Comparison of ENCODE assay signal across 8 cellular contexts in the genomic region with DNA sequence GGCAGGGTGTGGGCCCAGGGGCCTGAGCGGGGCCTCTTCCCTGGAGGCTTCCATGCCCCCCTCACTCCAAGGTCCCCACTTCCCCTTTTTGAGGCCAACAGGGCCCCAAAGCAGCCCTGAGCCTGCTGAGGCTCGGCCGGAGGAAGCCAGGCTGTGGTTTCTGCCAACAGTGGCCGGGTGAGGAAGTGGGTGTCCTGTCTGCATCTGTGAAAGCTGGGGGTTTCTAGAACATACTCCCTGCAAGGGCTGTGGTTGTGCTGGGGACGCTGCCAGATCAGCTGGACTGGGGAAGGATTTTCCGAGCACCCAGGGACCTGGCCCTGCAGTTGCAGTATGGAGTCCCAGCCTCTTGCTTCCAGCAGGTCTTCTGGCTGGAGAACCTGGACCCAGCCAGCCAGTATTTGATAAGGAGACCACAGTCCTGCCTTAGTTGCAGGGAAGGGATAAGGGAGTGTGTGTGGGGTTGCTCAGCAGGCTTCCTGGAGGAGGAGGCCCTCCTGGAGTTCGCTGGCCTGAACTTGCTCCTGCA. TPM values are rescaled to one million over a fixed set of nuclear protein-coding genes. Genes with fewer than 3 reads are reported as not detected.
DNase-seq lines count a peak whose midpoint lies in the region; ATAC-seq lines count a peak whose summit lies in the region.

No MANE protein-coding gene starts in this region.

- CTCF ChIA-PET in CD4-positive, alpha-beta memory T cell (lab: Charles Lee; ENCODE audit: partially characterized antibody), result interaction anchor here (0.9 to 7.9 kb wide), 9 partner anchors 8 to 524 kb away, joined by 3 to 99 read pairs (median 5); a partner anchor contains a TSS

- peak; percentile 84 for ATAC-seq in GM21423 (IDR thresholded peaks at IDR 0.05; ENCODE audit: unreplicated experiment)
- peak; percentile 76 for ATAC-seq in Right ventricle myocardium superior (ENCODE audit: poor library complexity)

- H3K4me3 ChIP-seq in CD4-positive, alpha-beta memory T cell (ENCODE audit: low read length in 2 of 2), result peak overlapping the region in 1 of 2 donors; percentile 21

- peaks cover 58 to 94% (median 80%) of the 10 kb centered on the region in 4 donors for H3K4me1 Mint-ChIP-seq in CD4-positive, alpha-beta memory T cell

- H3K4me1 ChIP-seq in CD4-positive, alpha-beta memory T cell (ENCODE audit: insufficient read depth, low read length), result peaks cover 93% of the 10 kb centered on the region

- peak; percentile 62 to 84 (median 67) for DNase-seq in CD4-positive, alpha-beta memory T cell
- DNase-seq in KBM-7, result peak; percentile 98
- peak; percentile 41 for DNase-seq in activated T-cell treated with anti-CD3 and anti-CD28 coated beads for 48 hours (ENCODE audit: low read depth)
- peak; percentile 90 for DNase-seq in Right ventricle myocardium superior
- peak; percentile 37 for DNase-seq in stimulated activated CD8-positive, alpha-beta memory T cell treated with anti-CD3 and anti-CD28 coated beads, Interleukin-12 subunit alpha, Interleukin-12 subunit beta, amount 100 ng/mL, for 1 hour (ENCODE audit: low read depth)
- no peak for DNase-seq in NCI-H2227 treated with DMSO at 0.1 percent for 48 hours (lab: John Stamatoyannopoulos, UW)
- DNase-seq in GM03348 (ENCODE audit: low spot score), result no peak

- peaks cover 0 to 5% (median 0%) of the 10 kb centered on the region in 8 donors for H3K9me3 Mint-ChIP-seq in CD4-positive, alpha-beta memory T cell

- in situ Hi-C loops in KBM-7 (cut with MboI; ENCODE audit: low pct_unique_long_range_greater_than_20kb, low sequenced_read_pairs), result no loop called here

- H3K4me3 Mint-ChIP-seq in CD4-positive, alpha-beta memory T cell, result peak overlapping the region; percentile 76 to 92 (median 82)

- intact Hi-C loops in CD4-positive, alpha-beta memory T cell (cut with micrococcal nuclease), result no loop called here
- intact Hi-C loops in Right ventricle myocardium superior (cut with DNase I), result no loop called here

- H3K27me3 ChIP-seq in CD4-positive, alpha-beta memory T cell (ENCODE audit: insufficient read depth, low read length), result no peaks in the 10 kb centered on the region

- no peaks in the 10 kb centered on the region for H3K9me3 ChIP-seq in CD4-positive, alpha-beta memory T cell (ENCODE audit: control insufficient read depth in 1 of 2, low read length in 2 of 2)

- peak overlapping the region; percentile 57 for H3K27ac ChIP-seq in CD4-positive, alpha-beta memory T cell (ENCODE audit: low read depth, low read length)

- POLR2A ChIA-PET in CD4-positive, alpha-beta memory T cell (lab: Charles Lee; ENCODE audit: partially characterized antibody), result interaction anchor here (0.6 to 12.4 kb wide), 13 partner anchors 9 to 385 kb away, joined by 3 to 252 read pairs (median 4); a partner anchor contains a TSS

- peaks cover 15 to 43% of the 10 kb centered on the region in 2 donors for H3K36me3 Mint-ChIP-seq in CD4-positive, alpha-beta memory T cell

- no peaks in the 10 kb centered on the region for H3K36me3 ChIP-seq in CD4-positive, alpha-beta memory T cell (ENCODE audit: insufficient read depth, low read length)

- H3K27ac Mint-ChIP-seq in CD4-positive, alpha-beta memory T cell, result peak overlapping the region; percentile 77 to 99 (median 91)

- no peaks in the 10 kb centered on the region for H3K27me3 Mint-ChIP-seq in CD4-positive, alpha-beta memory T cell

RNA-seq across cellular contexts. Expression of a gene that starts 15.7 kb away (rescaled TPM):
- total RNA-seq in CD4-positive, alpha-beta memory T cell, result 100 to 1,000 TPM; 230 to 235 TPM
- 10 to 100 TPM; 34.8 to 69.7 TPM for polyA plus RNA-seq in CD4-positive, alpha-beta memory T cell
- total RNA-seq in Right ventricle myocardium superior, result 9.3 TPM

Comparison
In these comparisons a context has a peak if more than half of its experiments do, and no peak if none do; other contexts are left out.
1. DNase-seq: peak in CD4-positive, alpha-beta memory T cell (5 of 5), KBM-7 (single experiment), activated T-cell treated with anti-CD3 and anti-CD28 coated beads for 48 hours (single experiment), Right ventricle myocardium superior (single experiment) and stimulated activated CD8-positive, alpha-beta memory T cell treated with anti-CD3 and anti-CD28 coated beads, Interleukin-12 subunit alpha, Interleukin-12 subunit beta, amount 100 ng/mL, for 1 hour (single experiment); none in NCI-H2227 treated with DMSO at 0.1 percent for 48 hours (single experiment) and GM03348 (single experiment).
2. RNA of a gene that starts 15.7 kb away (total RNA-seq): 230 to 235 TPM in CD4-positive, alpha-beta memory T cell; 9.3 TPM in Right ventricle myocardium superior (single experiment); every median in the first group is over 10 times any median in the second.